2 cellular contexts compared by ENCODE assay signal in genomic region chr11:10514210-10514609, GRCh38.
TF ChIP-seq lines count a peak whose summit lies in the region.

No MANE protein-coding gene starts in this region.

TF ChIP-seq in HCT116, 20 proteins besides CTCF, POLR2A, EP300 and RAD21:
- TF ChIP-seq MAX (IDR thresholded peaks at IDR 0.05) (no peak), EGR1 (IDR thresholded peaks at IDR 0.05; ENCODE audit: low read depth) (no peak), CEBPB (IDR thresholded peaks at IDR 0.05; ENCODE audit: low read depth) (0 out of 2 replicates have a peak, but pooled peaks have one; percentile 23), ELF1 (IDR thresholded peaks at IDR 0.05; ENCODE audit: borderline replicate concordance, low read depth) (no peak), JUND (IDR thresholded peaks at IDR 0.05) (no peak), YY1 (IDR thresholded peaks at IDR 0.05; ENCODE audit: extremely low read depth, insufficient replicate concordance, low read depth, low read length) (no peak), TCF7L2 (IDR thresholded peaks at IDR 0.05; ENCODE audit: borderline replicate concordance, extremely low read depth, insufficient read depth, insufficient read length) (no peak)

TF ChIP-seq in HepG2, 621 proteins besides CTCF, POLR2A, EP300 and RAD21:
- TF ChIP-seq SAFB2 (CRISPR knock-in tag; IDR thresholded peaks at IDR 0.05; ENCODE audit: borderline replicate concordance, low read depth) (no peak), SMC3 (IDR thresholded peaks at IDR 0.05; ENCODE audit: low read length) (peak; percentile 17; the same call in 1 of the 2 replicates)
